In genomic region chrX:82092307-82092706, GRCh38 we compare ENCODE assay signal across 24 cellular contexts.
DNase-seq lines count a peak whose midpoint lies in the region; ATAC-seq and TF ChIP-seq lines count a peak whose summit lies in the region.
"Had no signal": no experiment of that assay in that cellular context is flagged by ENCODE, and none has a peak within 500 bp of the region (broad histone marks: within the 10 kb centered on the region; RNA-seq: fewer than 3 reads in every experiment).

No MANE protein-coding gene starts in this region.

- H3K4me3 Mint-ChIP-seq in CD8-positive, alpha-beta memory T cell = peak overlapping the region in 1 of 7 donors; percentile 1
- H3K4me3 Mint-ChIP-seq in T-helper 17 cell = no peak overlapping the region
- H3K4me3 Mint-ChIP-seq in progenitor cell of endocrine pancreas (ENCODE audit: low read depth) = no peak overlapping the region
- H3K4me3 Mint-ChIP-seq in activated CD4-positive, alpha-beta T cell treated with anti-CD3 and anti-CD28 coated beads for 36 hours = no peak overlapping the region
- H3K4me3 Mint-ChIP-seq: activated naive CD8-positive, alpha-beta T cell treated with anti-CD3 and anti-CD28 coated beads for 36 hours; immature natural killer cell had no signal

- DNase-seq in CD8-positive, alpha-beta memory T cell = no peak
- DNase-seq in Jurkat, Clone E6-1 (ENCODE audit: low read depth, low spot score) = peak; percentile 34
- DNase-seq in T-helper 17 cell (no peak), progenitor cell of endocrine pancreas (ENCODE audit: low spot score, unreplicated experiment) (no peak), Ammon's horn (ENCODE audit: low spot score) (no peak)
- no peak for DNase-seq in activated CD4-positive, alpha-beta T cell treated with anti-CD3 and anti-CD28 coated beads for 36 hours
- DNase-seq: activated CD4-positive, alpha-beta T cell treated with anti-CD3 and anti-CD28 coated beads, Interleukin-2, amount 50 U/mL, for 48 hours; activated CD4-positive, CD25-positive, alpha-beta regulatory T cell; activated effector memory CD4-positive, alpha-beta T cell treated with anti-CD3 and anti-CD28 coated beads, Interleukin-2, amount 50 U/mL, for 16 hours; activated naive CD8-positive, alpha-beta T cell treated with anti-CD3 and anti-CD28 coated beads for 36 hours; caudate nucleus; COR-L47; hypothalamus; immature natural killer cell; left colon; NCI-H1048; NCI-H187; NCI-H524 treated with DMSO at 0.1 percent for 48 hours; pancreas; SHP77 treated with DMSO at 0.1 percent for 48 hours had no signal

- H3K27ac Mint-ChIP-seq in CD8-positive, alpha-beta memory T cell = peak overlapping the region in 5 of 8 donors; percentile 30 to 76 (median 34)
- no peak overlapping the region for H3K27ac Mint-ChIP-seq in T-helper 17 cell
- H3K27ac Mint-ChIP-seq in progenitor cell of endocrine pancreas = no peak overlapping the region
- H3K27ac Mint-ChIP-seq in activated CD4-positive, alpha-beta T cell treated with anti-CD3 and anti-CD28 coated beads for 36 hours = no peak overlapping the region
- H3K27ac Mint-ChIP-seq: activated naive CD8-positive, alpha-beta T cell treated with anti-CD3 and anti-CD28 coated beads for 36 hours; immature natural killer cell had no signal

- no peaks in the 10 kb centered on the region for H3K36me3 Mint-ChIP-seq in CD8-positive, alpha-beta memory T cell
- H3K36me3 Mint-ChIP-seq in T-helper 17 cell (ENCODE audit: low read depth) (no peaks in the 10 kb centered on the region), progenitor cell of endocrine pancreas (ENCODE audit: insufficient read depth) (peaks cover 3% of the 10 kb centered on the region)
- H3K36me3 Mint-ChIP-seq in activated CD4-positive, alpha-beta T cell treated with anti-CD3 and anti-CD28 coated beads for 36 hours (ENCODE audit: low read depth) = no peaks in the 10 kb centered on the region
- H3K36me3 Mint-ChIP-seq: activated naive CD8-positive, alpha-beta T cell treated with anti-CD3 and anti-CD28 coated beads for 36 hours; immature natural killer cell had no signal

- no peak for TF ChIP-seq CTCF in progenitor cell of endocrine pancreas (IDR thresholded peaks at IDR 0.05; ENCODE audit: unreplicated experiment)

- H3K27me3 Mint-ChIP-seq in CD8-positive, alpha-beta memory T cell = peaks cover 0 to 1% of the 10 kb centered on the region in 2 donors
- H3K27me3 Mint-ChIP-seq in T-helper 17 cell = no peaks in the 10 kb centered on the region
- no peaks in the 10 kb centered on the region for H3K27me3 Mint-ChIP-seq in progenitor cell of endocrine pancreas
- no peaks in the 10 kb centered on the region for H3K27me3 Mint-ChIP-seq in activated CD4-positive, alpha-beta T cell treated with anti-CD3 and anti-CD28 coated beads for 36 hours
- H3K27me3 Mint-ChIP-seq: activated naive CD8-positive, alpha-beta T cell treated with anti-CD3 and anti-CD28 coated beads for 36 hours had no signal

- CTCF ChIA-PET in CD8-positive, alpha-beta memory T cell (lab: Charles Lee) = no interaction called here
- CTCF ChIA-PET in activated CD4-positive, alpha-beta T cell treated with anti-CD3 and anti-CD28 coated beads for 36 hours (lab: Charles Lee) = no interaction called here

- no peaks in the 10 kb centered on the region for H3K4me1 ChIP-seq in CD8-positive, alpha-beta memory T cell (ENCODE audit: insufficient read depth, low read length)
- H3K4me1 ChIP-seq: pancreas, right atrium auricular region had no signal

- H3K9me3 ChIP-seq in CD8-positive, alpha-beta memory T cell (ENCODE audit: low read length) = no peaks in the 10 kb centered on the region
- no peaks in the 10 kb centered on the region for H3K9me3 ChIP-seq in T-helper 17 cell (ENCODE audit: control insufficient read depth, low read length, poor library complexity, severe bottlenecking)
- H3K9me3 ChIP-seq: pancreas, right atrium auricular region had no signal

- intact Hi-C loops in activated CD4-positive, alpha-beta T cell treated with anti-CD3 and anti-CD28 coated beads for 36 hours (cut with DNase I, micrococcal nuclease) = no loop called here

- ATAC-seq in GM18861 (IDR thresholded peaks at IDR 0.05; ENCODE audit: unreplicated experiment) = peak; percentile 58
- peak; percentile 58 for ATAC-seq in T-helper 17 cell
- no peak for ATAC-seq in HG03565 (IDR thresholded peaks at IDR 0.05; ENCODE audit: unreplicated experiment)
- ATAC-seq in activated CD4-positive, alpha-beta T cell treated with anti-CD3 and anti-CD28 coated beads for 36 hours = no peak
- ATAC-seq: GM12878, left colon, pancreas had no signal

- peaks cover 17 to 42% (median 20%) of the 10 kb centered on the region in 3 donors for H3K4me1 Mint-ChIP-seq in CD8-positive, alpha-beta memory T cell
- H3K4me1 Mint-ChIP-seq in T-helper 17 cell = peaks cover 2% of the 10 kb centered on the region
- H3K4me1 Mint-ChIP-seq in progenitor cell of endocrine pancreas (ENCODE audit: low read depth) = no peaks in the 10 kb centered on the region
- H3K4me1 Mint-ChIP-seq in activated CD4-positive, alpha-beta T cell treated with anti-CD3 and anti-CD28 coated beads for 36 hours = no peaks in the 10 kb centered on the region
- H3K4me1 Mint-ChIP-seq: activated naive CD8-positive, alpha-beta T cell treated with anti-CD3 and anti-CD28 coated beads for 36 hours had no signal

- no peaks in the 10 kb centered on the region for H3K27me3 ChIP-seq in CD8-positive, alpha-beta memory T cell (ENCODE audit: insufficient read depth, low read length, poor library complexity, severe bottlenecking)
- H3K27me3 ChIP-seq: right atrium auricular region had no signal

- H3K4me3 ChIP-seq in CD8-positive, alpha-beta memory T cell (ENCODE audit: low read length) = no peak overlapping the region
- H3K4me3 ChIP-seq in Jurkat, Clone E6-1 (ENCODE audit: low read length) = no peak overlapping the region
- H3K4me3 ChIP-seq: GM12878, pancreas, right atrium auricular region had no signal

- POLR2A ChIA-PET in CD8-positive, alpha-beta memory T cell (lab: Charles Lee) = no interaction called here
- POLR2A ChIA-PET in activated CD4-positive, alpha-beta T cell treated with anti-CD3 and anti-CD28 coated beads for 36 hours (lab: Charles Lee) = no interaction called here

- H3K9me3 Mint-ChIP-seq in CD8-positive, alpha-beta memory T cell = no peaks in the 10 kb centered on the region
- H3K9me3 Mint-ChIP-seq in progenitor cell of endocrine pancreas (ENCODE audit: low read depth) = peaks cover 73% of the 10 kb centered on the region
- peaks cover 2% of the 10 kb centered on the region for H3K9me3 Mint-ChIP-seq in activated CD4-positive, alpha-beta T cell treated with anti-CD3 and anti-CD28 coated beads for 36 hours (ENCODE audit: low read depth)
- H3K9me3 Mint-ChIP-seq: activated naive CD8-positive, alpha-beta T cell treated with anti-CD3 and anti-CD28 coated beads for 36 hours; immature natural killer cell had no signal

- no peaks in the 10 kb centered on the region for H3K36me3 ChIP-seq in CD8-positive, alpha-beta memory T cell (ENCODE audit: insufficient read depth, low read length)
- H3K36me3 ChIP-seq: pancreas, right atrium auricular region had no signal

- H3K27ac ChIP-seq in CD8-positive, alpha-beta memory T cell (ENCODE audit: low read depth, low read length) = no peak overlapping the region
- H3K27ac ChIP-seq: pancreas, right atrium auricular region had no signal

Comparison
In these comparisons a context has a peak if more than half of its experiments do, and no peak if none do; other contexts are left out.
1. H3K27ac Mint-ChIP-seq: peak in CD8-positive, alpha-beta memory T cell (5 of 8); none in T-helper 17 cell (single experiment), progenitor cell of endocrine pancreas (single experiment) and activated CD4-positive, alpha-beta T cell treated with anti-CD3 and anti-CD28 coated beads for 36 hours (single experiment).
2. ATAC-seq: peak in GM18861 (single experiment) and T-helper 17 cell (single experiment); none in HG03565 (single experiment) and activated CD4-positive, alpha-beta T cell treated with anti-CD3 and anti-CD28 coated beads for 36 hours (single experiment).